ENCODE assay signal across 8 cellular contexts in the genomic region with DNA sequence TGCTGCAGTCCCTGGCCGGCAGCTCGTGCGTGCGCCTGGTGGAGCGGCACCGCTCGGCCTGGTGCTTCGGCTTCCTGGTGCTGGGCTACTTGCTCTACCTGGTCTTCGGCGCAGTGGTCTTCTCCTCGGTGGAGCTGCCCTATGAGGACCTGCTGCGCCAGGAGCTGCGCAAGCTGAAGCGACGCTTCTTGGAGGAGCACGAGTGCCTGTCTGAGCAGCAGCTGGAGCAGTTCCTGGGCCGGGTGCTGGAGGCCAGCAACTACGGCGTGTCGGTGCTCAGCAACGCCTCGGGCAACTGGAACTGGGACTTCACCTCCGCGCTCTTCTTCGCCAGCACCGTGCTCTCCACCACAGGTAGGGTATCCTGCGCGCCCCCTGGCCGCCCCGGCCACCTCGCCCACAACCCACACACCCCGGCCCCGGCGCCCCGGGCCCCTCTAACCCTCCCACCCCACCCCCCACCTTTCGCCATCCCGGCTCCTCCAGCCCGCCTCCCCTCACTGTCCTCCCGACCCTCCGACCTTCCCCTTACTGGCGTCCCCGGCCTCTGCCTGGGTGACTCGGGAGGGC. TPM values are rescaled to one million over a fixed set of nuclear protein-coding genes. Genes with fewer than 3 reads are reported as not detected.
A peak's percentile ranks its signal among the peaks of the same experiment; 100 is the strongest.
DNase-seq lines count a peak whose midpoint lies in the region; TF ChIP-seq lines count a peak whose summit lies in the region.

No MANE protein-coding gene starts in this region.

- H3F3A ChIP-seq in GM23248 (ENCODE audit: insufficient read depth): peaks cover 11% of the 10 kb centered on the region; the same call in 1 of the 2 replicates

- peaks cover 11% of the 10 kb centered on the region; the same call in 1 of the 2 replicates for H3K79me2 ChIP-seq in GM23248 (ENCODE audit: insufficient read depth)

- H3K4me3 Mint-ChIP-seq in endodermal cell: peak overlapping the region; percentile 91

- peaks cover 27% of the 10 kb centered on the region for H3K36me3 Mint-ChIP-seq in endodermal cell (ENCODE audit: low read depth)

- peak overlapping the region; percentile 88 for H3K9ac ChIP-seq in GM23248
- H3K9ac ChIP-seq in endodermal cell (ENCODE audit: extremely low read depth, low read length, poor library complexity, severe bottlenecking): peak overlapping the region; percentile 65

- WGBS in GM23248 (ENCODE audit: low coverage in 1 of 2, low lambda C conversion rate in 2 of 2, missing lambda C conversion rate in 2 of 2), 2 experiments: 1 to 4% methylated on average over 25 to 35 of the region's 43 CpGs
- 0 to 1% methylated on average over 12 to 36 of the region's 43 CpGs for WGBS in endodermal cell (ENCODE audit: insufficient coverage in 1 of 2, insufficient read length in 1 of 2), 2 experiments

- H3K4me3 ChIP-seq in GM23248 (peak overlapping the region; percentile 95), endodermal cell (ENCODE audit: low read length) (peak overlapping the region; percentile 95), vagina (peak overlapping the region; percentile 79 to 81)

- peak overlapping the region; percentile 95 for H2AFZ ChIP-seq in GM23248

- peaks cover 27% of the 10 kb centered on the region for H3K4me1 Mint-ChIP-seq in endodermal cell

- H3K36me3 ChIP-seq in GM23248 (ENCODE audit: low read depth): no peaks in the 10 kb centered on the region
- peaks cover 22% of the 10 kb centered on the region for H3K36me3 ChIP-seq in endodermal cell (ENCODE audit: control insufficient read depth, insufficient read depth, low read length)
- H3K36me3 ChIP-seq in vagina: no peaks in the 10 kb centered on the region

- peak overlapping the region; percentile 90 for H3K27ac Mint-ChIP-seq in endodermal cell

- TF ChIP-seq CTCF in endodermal cell (conservative IDR thresholded peaks at IDR 0.05) (peak; percentile 13), vagina (IDR thresholded peaks at IDR 0.05) (no peak)

- H3K4me2 ChIP-seq in GM23248 (ENCODE audit: unreplicated experiment): peak overlapping the region; percentile 92

- intact Hi-C loops in vagina (cut with DNase I): no loop called here

- H3K9me3 ChIP-seq in GM23248 (ENCODE audit: low read depth) (no peaks in the 10 kb centered on the region), endodermal cell (ENCODE audit: control insufficient read depth, low read length) (no peaks in the 10 kb centered on the region), vagina (no peaks in the 10 kb centered on the region)

- no peaks in the 10 kb centered on the region for H3K27me3 ChIP-seq in GM23248 (replicated peaks; ENCODE audit: insufficient read depth)
- no peaks in the 10 kb centered on the region for H3K27me3 ChIP-seq in endodermal cell (ENCODE audit: control insufficient read depth, insufficient read depth, low read length, poor library complexity, severe bottlenecking)
- H3K27me3 ChIP-seq in vagina: no peaks in the 10 kb centered on the region

- H3K9me3 Mint-ChIP-seq in endodermal cell: no peaks in the 10 kb centered on the region

- no peaks in the 10 kb centered on the region for H4K20me1 ChIP-seq in GM23248 (ENCODE audit: insufficient read depth)

- no peak for TF ChIP-seq POLR2A in vagina (IDR thresholded peaks at IDR 0.05)

- H3K4me1 ChIP-seq in GM23248 (ENCODE audit: insufficient read depth) (peaks cover 3% of the 10 kb centered on the region; the same call in 1 of the 2 replicates), endodermal cell (ENCODE audit: control insufficient read depth, insufficient read depth, low read length) (peaks cover 3% of the 10 kb centered on the region), vagina (peaks cover 16% of the 10 kb centered on the region)

- peak; percentile 5 for DNase-seq in NCI-H146 (lab: John Stamatoyannopoulos, UW)
- DNase-seq in NCI-H146 treated with DMSO at 0.1 percent for 48 hours (lab: John Stamatoyannopoulos, UW; ENCODE audit: unreplicated experiment): no peak
- DNase-seq in GM23248: peak; percentile 84
- DNase-seq in OCI-M1 (lab: John Stamatoyannopoulos, UW): peak; percentile 47
- peak; percentile 87 for DNase-seq in endodermal cell
- peak; percentile 34 for DNase-seq in midbrain (lab: John Stamatoyannopoulos, UW)
- DNase-seq in vagina (ENCODE audit: extremely low spot score in 2 of 2): peak in 1 of 2 donors; percentile 89
- no peak for DNase-seq in pons (ENCODE audit: low spot score)

- H3K27me3 Mint-ChIP-seq in endodermal cell (ENCODE audit: insufficient read depth): peaks cover 20% of the 10 kb centered on the region

- no peaks in the 10 kb centered on the region for H3K9me2 ChIP-seq in GM23248 (ENCODE audit: insufficient read depth)

- H3K27ac ChIP-seq in GM23248 (peak overlapping the region; percentile 25; the same call in 1 of the 2 replicates), endodermal cell (ENCODE audit: low read depth, low read length) (no peak overlapping the region), vagina (peak overlapping the region; percentile 87)

- in situ Hi-C loops in GM23248 (cut with MboI): no loop called here

RNA-seq across cellular contexts. Expression of a gene that starts 0.4 kb away (rescaled TPM):
- total RNA-seq in GM23248 (2014; rRNA removed; shearing (Covaris generic)): 4.0 and 6.7 TPM in 2 replicates
- polyA plus RNA-seq in GM23248 (2016; fragmentation: Nextera tagmentation; extraction: Ambion mirVana): 4.2 and 4.8 TPM in 2 replicates
- total RNA-seq in endodermal cell (10 to 100 TPM; 50.1 to 55.7 TPM), vagina (11.3 TPM)
- polyA plus RNA-seq in endodermal cell (2013, experiment 1 of 2): 6.4 TPM
- 5.9 TPM for polyA plus RNA-seq in endodermal cell (2013, experiment 2 of 2)

Comparison
In these comparisons a context has a peak if more than half of its experiments do, and no peak if none do; other contexts are left out.
1. DNase-seq: peak in NCI-H146 (single experiment), GM23248 (single experiment), OCI-M1 (single experiment), endodermal cell (single experiment) and midbrain (single experiment); none in NCI-H146 treated with DMSO at 0.1 percent for 48 hours (single experiment) and pons (single experiment).
2. Peak in every context shown above with its lines, with median percentiles within 50 percentile points of each other: H3K4me3 ChIP-seq.